Comparison of ENCODE assay signal across 8 cellular contexts in genomic region chr4:112031712-112032328, GRCh38.
DNase-seq lines count a peak whose midpoint lies in the region; ATAC-seq and TF ChIP-seq lines count a peak whose summit lies in the region.

No MANE protein-coding gene starts in this region.

- no peak overlapping the region for H2AFZ ChIP-seq in osteoblast (ENCODE audit: low read length)

- no peak overlapping the region for H3K4me2 ChIP-seq in osteoblast (ENCODE audit: insufficient read depth, low read length)

- 23% methylated on average over 6 of the region's 6 CpGs for WGBS in esophagus muscularis mucosa
- WGBS in suprapubic skin, result 19% methylated on average over 6 of the region's 6 CpGs

- TF ChIP-seq CTCF in Panc1 (IDR thresholded peaks at IDR 0.05) (peak; percentile 53; the same call in 1 of the 2 replicates), esophagus muscularis mucosa (IDR thresholded peaks at IDR 0.05) (peak; percentile 27 to 46 (median 33)), osteoblast (IDR thresholded peaks at IDR 0.05; ENCODE audit: extremely low read depth, low read depth, low read length) (peak; percentile 73), suprapubic skin (IDR thresholded peaks at IDR 0.05) (peak in 1 of 2 donors; percentile 30)

- intact Hi-C loops in Panc1 (cut with micrococcal nuclease; ENCODE audit: unreplicated experiment) (loop anchor here (2.0 to 10.0 kb wide), 3 partner anchors 90 to 389 kb away; no protein-coding TSS in a partner anchor), esophagus muscularis mucosa (cut with DNase I) (no loop called here)

- no TSS peak for BruUV-seq in Panc1 (replicated peaks; lab: Mats Ljungman, UMichigan)

- POLR2A ChIA-PET in Panc1 (lab: Charles Lee), result no interaction called here

- TF ChIP-seq POLR2A in esophagus muscularis mucosa (IDR thresholded peaks at IDR 0.05; ENCODE audit: low read depth), result no peak
- no peak for TF ChIP-seq POLR2A in suprapubic skin (IDR thresholded peaks at IDR 0.05)

- no peak overlapping the region for H3K4me3 ChIP-seq in Panc1 (ENCODE audit: low read depth in 2 of 2, low read length in 2 of 2)
- no peak overlapping the region for H3K4me3 ChIP-seq in esophagus muscularis mucosa
- no peak overlapping the region for H3K4me3 ChIP-seq in osteoblast (ENCODE audit: insufficient read depth, low read length)
- H3K4me3 ChIP-seq in suprapubic skin, result no peak overlapping the region

- DNase-seq in DMS114 treated with DMSO at 0.1 percent for 48 hours (lab: John Stamatoyannopoulos, UW; ENCODE audit: unreplicated experiment) (peak; percentile 51), Panc1 (ENCODE audit: low read depth, low spot score) (peak; percentile 22), esophagus muscularis mucosa (ENCODE audit: extremely low spot score) (no peak), osteoblast (ENCODE audit: insufficient read length, low spot score, missing footprints) (peak; percentile 65), suprapubic skin (ENCODE audit: low spot score in 2 of 2) (no peak), NCI-H128 (lab: John Stamatoyannopoulos, UW; ENCODE audit: unreplicated experiment) (no peak)

- H3K4me1 ChIP-seq in Panc1 (ENCODE audit: control insufficient read depth, insufficient read depth, low read length) (no peaks in the 10 kb centered on the region), esophagus muscularis mucosa (no peaks in the 10 kb centered on the region), osteoblast (ENCODE audit: insufficient read depth, low read length) (no peaks in the 10 kb centered on the region), suprapubic skin (no peaks in the 10 kb centered on the region)

- H4K20me1 ChIP-seq in osteoblast (ENCODE audit: insufficient read depth, low read length), result no peaks in the 10 kb centered on the region

- no peak overlapping the region for H3K27ac ChIP-seq in Panc1 (ENCODE audit: low read length)
- H3K27ac ChIP-seq in esophagus muscularis mucosa (replicated peaks in 1 of 4), result no peak overlapping the region
- H3K27ac ChIP-seq in osteoblast (ENCODE audit: low read depth, low read length), result no peak overlapping the region
- H3K27ac ChIP-seq in suprapubic skin, result no peak overlapping the region

- H3K27me3 ChIP-seq in Panc1 (ENCODE audit: control insufficient read depth, insufficient read depth, low read length), result no peaks in the 10 kb centered on the region
- peaks cover 0 to 20% (median 0%) of the 10 kb centered on the region in 4 donors for H3K27me3 ChIP-seq in esophagus muscularis mucosa
- H3K27me3 ChIP-seq in osteoblast (ENCODE audit: insufficient read depth, low read length), result peaks cover 8% of the 10 kb centered on the region
- H3K27me3 ChIP-seq in suprapubic skin, result peaks cover 17% of the 10 kb centered on the region

- ATAC-seq in GM18873 (IDR thresholded peaks at IDR 0.05; ENCODE audit: low FRiP score, unreplicated experiment) (peak; percentile 66), HG03457 (IDR thresholded peaks at IDR 0.05; ENCODE audit: unreplicated experiment) (peak; percentile 87), Panc1 (no peak)

- H3K36me3 ChIP-seq in Panc1 (ENCODE audit: control insufficient read depth, insufficient read depth, low read length), result no peaks in the 10 kb centered on the region
- no peaks in the 10 kb centered on the region for H3K36me3 ChIP-seq in esophagus muscularis mucosa
- H3K36me3 ChIP-seq in osteoblast (ENCODE audit: insufficient read depth, low read length), result no peaks in the 10 kb centered on the region
- H3K36me3 ChIP-seq in suprapubic skin, result no peaks in the 10 kb centered on the region

- TF ChIP-seq EP300 in esophagus muscularis mucosa (IDR thresholded peaks at IDR 0.05) (no peak), suprapubic skin (IDR thresholded peaks at IDR 0.05) (no peak)

- no peaks in the 10 kb centered on the region for H3K9me3 ChIP-seq in Panc1 (ENCODE audit: control insufficient read depth, insufficient read depth, low read depth, low read length)
- no peaks in the 10 kb centered on the region for H3K9me3 ChIP-seq in esophagus muscularis mucosa
- no peaks in the 10 kb centered on the region for H3K9me3 ChIP-seq in osteoblast (ENCODE audit: low read depth, low read length)
- H3K9me3 ChIP-seq in suprapubic skin, result no peaks in the 10 kb centered on the region

- CTCF ChIA-PET in Panc1 (lab: Charles Lee), result interaction anchor here (1.2 kb wide), 1 partner anchor 177 kb away, joined by 3 read pairs; no protein-coding TSS in a partner anchor

- no peaks in the 10 kb centered on the region for H3K79me2 ChIP-seq in osteoblast (ENCODE audit: insufficient read depth, low read length)

- in situ Hi-C loops in Panc1 (cut with HindIII; ENCODE audit: low pct_unique_long_range_greater_than_20kb, low sequenced_read_pairs), result no loop called here

Comparison
In these comparisons a context has a peak if more than half of its experiments do, and no peak if none do; other contexts are left out.
1. DNase-seq: peak in DMS114 treated with DMSO at 0.1 percent for 48 hours (single experiment), Panc1 (single experiment) and osteoblast (single experiment); none in esophagus muscularis mucosa (single experiment), suprapubic skin (0 of 2) and NCI-H128 (single experiment).